1 cellular context compared by ENCODE assay signal in the genomic region with DNA sequence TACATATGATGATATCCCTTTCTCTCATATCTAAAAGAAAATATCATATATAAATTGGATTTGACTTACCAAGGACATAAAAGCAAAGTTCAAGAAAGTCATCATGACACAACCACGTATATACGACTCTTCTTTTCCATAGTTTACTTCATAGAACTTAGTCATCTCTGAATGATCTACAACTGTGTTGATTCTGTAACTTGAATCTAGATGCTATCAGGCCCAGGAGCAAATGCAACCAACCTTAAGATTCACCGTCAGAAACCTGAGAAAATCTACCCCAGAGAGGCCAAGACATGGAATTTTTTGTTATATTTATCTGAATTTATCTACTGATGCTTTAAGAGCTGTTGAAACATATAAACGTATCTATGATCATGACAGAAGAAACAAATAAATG.
TF ChIP-seq lines count a peak whose summit lies in the region.

No MANE protein-coding gene starts in this region.

TF ChIP-seq in HEK293, 187 proteins besides CTCF, POLR2A, EP300 and RAD21 (continued from another document):
- TF ChIP-seq, protein P1, sequence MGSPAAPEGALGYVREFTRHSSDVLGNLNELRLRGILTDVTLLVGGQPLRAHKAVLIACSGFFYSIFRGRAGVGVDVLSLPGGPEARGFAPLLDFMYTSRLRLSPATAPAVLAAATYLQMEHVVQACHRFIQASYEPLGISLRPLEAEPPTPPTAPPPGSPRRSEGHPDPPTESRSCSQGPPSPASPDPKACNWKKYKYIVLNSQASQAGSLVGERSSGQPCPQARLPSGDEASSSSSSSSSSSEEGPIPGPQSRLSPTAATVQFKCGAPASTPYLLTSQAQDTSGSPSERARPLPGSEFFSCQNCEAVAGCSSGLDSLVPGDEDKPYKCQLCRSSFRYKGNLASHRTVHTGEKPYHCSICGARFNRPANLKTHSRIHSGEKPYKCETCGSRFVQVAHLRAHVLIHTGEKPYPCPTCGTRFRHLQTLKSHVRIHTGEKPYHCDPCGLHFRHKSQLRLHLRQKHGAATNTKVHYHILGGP (tag by site-specific recombination; IDR thresholded peaks at IDR 0.05) = no peak
- TF ChIP-seq INSM2 (tag by site-specific recombination; IDR thresholded peaks at IDR 0.05) (0 out of 2 replicates have a peak, but pooled peaks have one; percentile 25), ZNF132 (tag by site-specific recombination; IDR thresholded peaks at IDR 0.05; ENCODE audit: borderline replicate concordance) (no peak), ZNF148 (tag by site-specific recombination; IDR thresholded peaks at IDR 0.05; ENCODE audit: borderline replicate concordance) (no peak), ZNF214 (tag by site-specific recombination; IDR thresholded peaks at IDR 0.05; ENCODE audit: borderline replicate concordance) (no peak), ZNF585B (tag by site-specific recombination; IDR thresholded peaks at IDR 0.05) (no peak), OSR2 (tag by site-specific recombination; IDR thresholded peaks at IDR 0.05) (peak; percentile 53; the same call in 1 of the 2 replicates), ZBTB21 (tag by site-specific recombination; IDR thresholded peaks at IDR 0.05) (no peak), ZSCAN23 (tag by site-specific recombination; IDR thresholded peaks at IDR 0.05) (no peak), EGR2 (tag by site-specific recombination; IDR thresholded peaks at IDR 0.05; ENCODE audit: low read depth) (no peak), ZNF211 (tag by site-specific recombination; IDR thresholded peaks at IDR 0.05; ENCODE audit: low read depth) (no peak), TCF7L2 (IDR thresholded peaks at IDR 0.05; ENCODE audit: borderline replicate concordance, low read depth, low read length) (no peak), MYNN (tag by site-specific recombination; IDR thresholded peaks at IDR 0.05; ENCODE audit: borderline replicate concordance) (no peak), SP2 (tag by site-specific recombination; IDR thresholded peaks at IDR 0.05) (no peak), KLF1 (tag by site-specific recombination; IDR thresholded peaks at IDR 0.05) (no peak), ZNF785 (tag by site-specific recombination; IDR thresholded peaks at IDR 0.05) (no peak), ZNF654 (tag by site-specific recombination; IDR thresholded peaks at IDR 0.05; ENCODE audit: low read depth) (no peak), YY2 (tag by site-specific recombination; IDR thresholded peaks at IDR 0.05) (no peak), IKZF3 (tag by site-specific recombination; IDR thresholded peaks at IDR 0.05) (no peak; the same call in 1 of the 2 replicates), ZNF366 (tag by site-specific recombination; conservative IDR thresholded peaks at IDR 0.05) (peak; percentile 43; the same call in 1 of the 2 replicates), ZNF837 (tag by site-specific recombination; IDR thresholded peaks at IDR 0.05) (no peak), ZNF596 (tag by site-specific recombination; IDR thresholded peaks at IDR 0.05) (no peak), HOXA7 (CRISPR knock-in tag; IDR thresholded peaks at IDR 0.05; ENCODE audit: borderline replicate concordance) (no peak), AEBP2 (tag by site-specific recombination; IDR thresholded peaks at IDR 0.05; ENCODE audit: borderline replicate concordance) (no peak), ZXDB (tag by site-specific recombination; IDR thresholded peaks at IDR 0.05) (no peak), BCL11A (tag by site-specific recombination; IDR thresholded peaks at IDR 0.05; ENCODE audit: low read depth) (no peak; the same call in 1 of the 2 replicates), ZNF549 (tag by site-specific recombination; IDR thresholded peaks at IDR 0.05) (no peak), ZNF19 (tag by site-specific recombination; IDR thresholded peaks at IDR 0.05; ENCODE audit: low read depth) (no peak)
- TF ChIP-seq, protein P2, sequence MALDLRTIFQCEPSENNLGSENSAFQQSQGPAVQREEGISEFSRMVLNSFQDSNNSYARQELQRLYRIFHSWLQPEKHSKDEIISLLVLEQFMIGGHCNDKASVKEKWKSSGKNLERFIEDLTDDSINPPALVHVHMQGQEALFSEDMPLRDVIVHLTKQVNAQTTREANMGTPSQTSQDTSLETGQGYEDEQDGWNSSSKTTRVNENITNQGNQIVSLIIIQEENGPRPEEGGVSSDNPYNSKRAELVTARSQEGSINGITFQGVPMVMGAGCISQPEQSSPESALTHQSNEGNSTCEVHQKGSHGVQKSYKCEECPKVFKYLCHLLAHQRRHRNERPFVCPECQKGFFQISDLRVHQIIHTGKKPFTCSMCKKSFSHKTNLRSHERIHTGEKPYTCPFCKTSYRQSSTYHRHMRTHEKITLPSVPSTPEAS (tag by site-specific recombination; IDR thresholded peaks at IDR 0.05) = no peak
- TF ChIP-seq, protein P3, sequence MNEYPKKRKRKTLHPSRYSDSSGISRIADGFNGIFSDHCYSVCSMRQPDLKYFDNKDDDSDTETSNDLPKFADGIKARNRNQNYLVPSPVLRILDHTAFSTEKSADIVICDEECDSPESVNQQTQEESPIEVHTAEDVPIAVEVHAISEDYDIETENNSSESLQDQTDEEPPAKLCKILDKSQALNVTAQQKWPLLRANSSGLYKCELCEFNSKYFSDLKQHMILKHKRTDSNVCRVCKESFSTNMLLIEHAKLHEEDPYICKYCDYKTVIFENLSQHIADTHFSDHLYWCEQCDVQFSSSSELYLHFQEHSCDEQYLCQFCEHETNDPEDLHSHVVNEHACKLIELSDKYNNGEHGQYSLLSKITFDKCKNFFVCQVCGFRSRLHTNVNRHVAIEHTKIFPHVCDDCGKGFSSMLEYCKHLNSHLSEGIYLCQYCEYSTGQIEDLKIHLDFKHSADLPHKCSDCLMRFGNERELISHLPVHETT (tag by site-specific recombination; IDR thresholded peaks at IDR 0.05) = 0 out of 2 replicates have a peak, but pooled peaks have one; percentile 56
- TF ChIP-seq, protein P4, sequence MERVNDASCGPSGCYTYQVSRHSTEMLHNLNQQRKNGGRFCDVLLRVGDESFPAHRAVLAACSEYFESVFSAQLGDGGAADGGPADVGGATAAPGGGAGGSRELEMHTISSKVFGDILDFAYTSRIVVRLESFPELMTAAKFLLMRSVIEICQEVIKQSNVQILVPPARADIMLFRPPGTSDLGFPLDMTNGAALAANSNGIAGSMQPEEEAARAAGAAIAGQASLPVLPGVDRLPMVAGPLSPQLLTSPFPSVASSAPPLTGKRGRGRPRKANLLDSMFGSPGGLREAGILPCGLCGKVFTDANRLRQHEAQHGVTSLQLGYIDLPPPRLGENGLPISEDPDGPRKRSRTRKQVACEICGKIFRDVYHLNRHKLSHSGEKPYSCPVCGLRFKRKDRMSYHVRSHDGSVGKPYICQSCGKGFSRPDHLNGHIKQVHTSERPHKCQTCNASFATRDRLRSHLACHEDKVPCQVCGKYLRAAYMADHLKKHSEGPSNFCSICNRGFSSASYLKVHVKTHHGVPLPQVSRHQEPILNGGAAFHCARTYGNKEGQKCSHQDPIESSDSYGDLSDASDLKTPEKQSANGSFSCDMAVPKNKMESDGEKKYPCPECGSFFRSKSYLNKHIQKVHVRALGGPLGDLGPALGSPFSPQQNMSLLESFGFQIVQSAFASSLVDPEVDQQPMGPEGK (tag by site-specific recombination; IDR thresholded peaks at IDR 0.05) = no peak
- TF ChIP-seq, protein P5, sequence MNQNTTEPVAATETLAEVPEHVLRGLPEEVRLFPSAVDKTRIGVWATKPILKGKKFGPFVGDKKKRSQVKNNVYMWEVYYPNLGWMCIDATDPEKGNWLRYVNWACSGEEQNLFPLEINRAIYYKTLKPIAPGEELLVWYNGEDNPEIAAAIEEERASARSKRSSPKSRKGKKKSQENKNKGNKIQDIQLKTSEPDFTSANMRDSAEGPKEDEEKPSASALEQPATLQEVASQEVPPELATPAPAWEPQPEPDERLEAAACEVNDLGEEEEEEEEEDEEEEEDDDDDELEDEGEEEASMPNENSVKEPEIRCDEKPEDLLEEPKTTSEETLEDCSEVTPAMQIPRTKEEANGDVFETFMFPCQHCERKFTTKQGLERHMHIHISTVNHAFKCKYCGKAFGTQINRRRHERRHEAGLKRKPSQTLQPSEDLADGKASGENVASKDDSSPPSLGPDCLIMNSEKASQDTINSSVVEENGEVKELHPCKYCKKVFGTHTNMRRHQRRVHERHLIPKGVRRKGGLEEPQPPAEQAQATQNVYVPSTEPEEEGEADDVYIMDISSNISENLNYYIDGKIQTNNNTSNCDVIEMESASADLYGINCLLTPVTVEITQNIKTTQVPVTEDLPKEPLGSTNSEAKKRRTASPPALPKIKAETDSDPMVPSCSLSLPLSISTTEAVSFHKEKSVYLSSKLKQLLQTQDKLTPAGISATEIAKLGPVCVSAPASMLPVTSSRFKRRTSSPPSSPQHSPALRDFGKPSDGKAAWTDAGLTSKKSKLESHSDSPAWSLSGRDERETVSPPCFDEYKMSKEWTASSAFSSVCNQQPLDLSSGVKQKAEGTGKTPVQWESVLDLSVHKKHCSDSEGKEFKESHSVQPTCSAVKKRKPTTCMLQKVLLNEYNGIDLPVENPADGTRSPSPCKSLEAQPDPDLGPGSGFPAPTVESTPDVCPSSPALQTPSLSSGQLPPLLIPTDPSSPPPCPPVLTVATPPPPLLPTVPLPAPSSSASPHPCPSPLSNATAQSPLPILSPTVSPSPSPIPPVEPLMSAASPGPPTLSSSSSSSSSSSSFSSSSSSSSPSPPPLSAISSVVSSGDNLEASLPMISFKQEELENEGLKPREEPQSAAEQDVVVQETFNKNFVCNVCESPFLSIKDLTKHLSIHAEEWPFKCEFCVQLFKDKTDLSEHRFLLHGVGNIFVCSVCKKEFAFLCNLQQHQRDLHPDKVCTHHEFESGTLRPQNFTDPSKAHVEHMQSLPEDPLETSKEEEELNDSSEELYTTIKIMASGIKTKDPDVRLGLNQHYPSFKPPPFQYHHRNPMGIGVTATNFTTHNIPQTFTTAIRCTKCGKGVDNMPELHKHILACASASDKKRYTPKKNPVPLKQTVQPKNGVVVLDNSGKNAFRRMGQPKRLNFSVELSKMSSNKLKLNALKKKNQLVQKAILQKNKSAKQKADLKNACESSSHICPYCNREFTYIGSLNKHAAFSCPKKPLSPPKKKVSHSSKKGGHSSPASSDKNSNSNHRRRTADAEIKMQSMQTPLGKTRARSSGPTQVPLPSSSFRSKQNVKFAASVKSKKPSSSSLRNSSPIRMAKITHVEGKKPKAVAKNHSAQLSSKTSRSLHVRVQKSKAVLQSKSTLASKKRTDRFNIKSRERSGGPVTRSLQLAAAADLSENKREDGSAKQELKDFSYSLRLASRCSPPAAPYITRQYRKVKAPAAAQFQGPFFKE (tag by site-specific recombination; IDR thresholded peaks at IDR 0.05; ENCODE audit: borderline replicate concordance) = no peak
- TF ChIP-seq, protein P6, sequence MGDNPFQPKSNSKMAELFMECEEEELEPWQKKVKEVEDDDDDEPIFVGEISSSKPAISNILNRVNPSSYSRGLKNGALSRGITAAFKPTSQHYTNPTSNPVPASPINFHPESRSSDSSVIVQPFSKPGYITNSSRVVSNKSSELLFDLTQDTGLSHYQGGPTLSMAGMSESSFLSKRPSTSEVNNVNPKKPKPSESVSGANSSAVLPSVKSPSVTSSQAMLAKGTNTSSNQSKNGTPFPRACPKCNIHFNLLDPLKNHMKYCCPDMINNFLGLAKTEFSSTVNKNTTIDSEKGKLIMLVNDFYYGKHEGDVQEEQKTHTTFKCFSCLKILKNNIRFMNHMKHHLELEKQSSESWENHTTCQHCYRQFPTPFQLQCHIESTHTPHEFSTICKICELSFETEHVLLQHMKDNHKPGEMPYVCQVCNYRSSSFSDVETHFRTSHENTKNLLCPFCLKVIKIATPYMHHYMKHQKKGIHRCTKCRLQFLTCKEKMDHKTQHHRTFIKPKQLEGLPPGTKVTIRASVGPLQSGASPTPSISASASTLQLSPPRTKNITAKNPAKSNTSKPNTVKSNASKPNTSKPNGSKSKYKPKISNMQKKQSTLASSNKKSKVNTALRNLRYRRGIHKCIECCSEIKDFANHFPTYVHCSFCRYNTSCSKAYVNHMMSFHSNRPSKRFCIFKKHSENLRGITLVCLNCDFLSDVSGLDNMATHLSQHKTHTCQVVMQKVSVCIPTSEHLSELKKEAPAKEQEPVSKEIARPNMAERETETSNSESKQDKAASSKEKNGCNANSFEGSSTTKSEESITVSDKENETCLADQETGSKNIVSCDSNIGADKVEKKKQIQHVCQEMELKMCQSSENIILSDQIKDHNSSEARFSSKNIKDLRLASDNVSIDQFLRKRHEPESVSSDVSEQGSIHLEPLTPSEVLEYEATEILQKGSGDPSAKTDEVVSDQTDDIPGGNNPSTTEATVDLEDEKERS (tag by site-specific recombination; IDR thresholded peaks at IDR 0.05) = no peak
